Comparison of ENCODE assay signal across 8 cellular contexts in genomic region chr12:24948816-24949722, GRCh38. TPM values are rescaled to one million over a fixed set of nuclear protein-coding genes. Genes with fewer than 3 reads are reported as not detected.
DNase-seq lines count a peak whose midpoint lies in the region; ATAC-seq, FAIRE-seq and TF ChIP-seq lines count a peak whose summit lies in the region.

A gene with protein sequence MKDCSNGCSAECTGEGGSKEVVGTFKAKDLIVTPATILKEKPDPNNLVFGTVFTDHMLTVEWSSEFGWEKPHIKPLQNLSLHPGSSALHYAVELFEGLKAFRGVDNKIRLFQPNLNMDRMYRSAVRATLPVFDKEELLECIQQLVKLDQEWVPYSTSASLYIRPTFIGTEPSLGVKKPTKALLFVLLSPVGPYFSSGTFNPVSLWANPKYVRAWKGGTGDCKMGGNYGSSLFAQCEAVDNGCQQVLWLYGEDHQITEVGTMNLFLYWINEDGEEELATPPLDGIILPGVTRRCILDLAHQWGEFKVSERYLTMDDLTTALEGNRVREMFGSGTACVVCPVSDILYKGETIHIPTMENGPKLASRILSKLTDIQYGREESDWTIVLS (minus strand): TSS chr12:24949101. CDS start chr12:24948932, 169 bp downstream.

- peak within 1 kb of the TSS; percentile 92 for H2BK120ac ChIP-seq in neuronal stem cell (ENCODE audit: low read depth, low read length)

- peak within 1 kb of the TSS; percentile 95 for H3K23ac ChIP-seq in neuronal stem cell (ENCODE audit: low read depth, low read length, poor library complexity)

- peaks cover 3% of the 10 kb centered on the region for H3K79me1 ChIP-seq in neuronal stem cell (ENCODE audit: low read depth, low read length)

- peak within 1 kb of the TSS; percentile 94 for H3K9ac ChIP-seq in neuronal stem cell (ENCODE audit: low read depth, low read length, poor library complexity)

- H3K27ac ChIP-seq in neuronal stem cell (replicated peaks; ENCODE audit: low read length) (peak within 1 kb of the TSS; percentile 91), upper lobe of right lung (peak within 1 kb of the TSS; percentile 45)

- H2BK12ac ChIP-seq in neuronal stem cell (ENCODE audit: low read length), result no peak within 1 kb of the TSS

- H3K4me1 Mint-ChIP-seq in activated T-helper 2 cell treated with anti-CD3 and anti-CD28 coated beads, Interferon-gamma antibody, Interleukin-2, Interleukin-4, amounts not matched to agents 10 μg/mL and 5 μg/mL and 100 μg/mL, durations not matched to agents 14 hours and 24 hours and 36 hours (ENCODE audit: low read depth), result peaks cover 42% of the 10 kb centered on the region

- H3K18ac ChIP-seq in neuronal stem cell (ENCODE audit: low read length), result peak within 1 kb of the TSS; percentile 94

- peaks cover 45% of the 10 kb centered on the region for H3K27me3 Mint-ChIP-seq in activated T-helper 2 cell treated with anti-CD3 and anti-CD28 coated beads, Interferon-gamma antibody, Interleukin-2, Interleukin-4, amounts not matched to agents 10 μg/mL and 5 μg/mL and 100 μg/mL, durations not matched to agents 14 hours and 24 hours and 36 hours (ENCODE audit: low read depth)

- H3K27me3 ChIP-seq in neuronal stem cell (ENCODE audit: control insufficient read depth in 3 of 3, insufficient read depth in 3 of 3, low read depth in 1 of 3, low read length in 3 of 3) (no peaks in the 10 kb centered on the region), upper lobe of right lung (no peaks in the 10 kb centered on the region)

- TF ChIP-seq POLR2A in GM12891 (IDR thresholded peaks at IDR 0.05; ENCODE audit: low read depth, low read length), result peak; percentile 52; the same call in 1 of the 2 replicates

- peaks cover 0 to 14% of the 10 kb centered on the region in 2 donors for H3K36me3 ChIP-seq in neuronal stem cell (replicated peaks in 1 of 2; ENCODE audit: control insufficient read depth in 2 of 2, insufficient read depth in 2 of 2, low read length in 2 of 2)
- no peaks in the 10 kb centered on the region for H3K36me3 ChIP-seq in upper lobe of right lung

- intact Hi-C loops in activated T-helper 2 cell treated with anti-CD3 and anti-CD28 coated beads, Interferon-gamma antibody, Interleukin-2, Interleukin-4, amounts not matched to agents 10 μg/mL and 5 μg/mL and 100 μg/mL, durations not matched to agents 14 hours and 24 hours and 36 hours (cut with micrococcal nuclease), result loop anchor here (1.0 kb wide), 1 partner anchor 30 kb away; no protein-coding TSS in a partner anchor
- intact Hi-C loops in upper lobe of right lung (cut with DNase I), result no loop called here

- H3K9me3 ChIP-seq in neuronal stem cell (replicated peaks in 1 of 2; ENCODE audit: control insufficient read depth in 2 of 2, insufficient read depth in 1 of 2, low read depth in 1 of 2, low read length in 2 of 2), result peaks cover 0 to 2% of the 10 kb centered on the region in 2 donors
- H3K9me3 ChIP-seq in upper lobe of right lung, result no peaks in the 10 kb centered on the region

- DNase-seq in GM12891 (ENCODE audit: insufficient read length, low spot score) (no peak), NCI-H526 (lab: John Stamatoyannopoulos, UW) (peak; percentile 63 to 79), germinal center (ENCODE audit: low spot score) (peak; percentile 71), neuronal stem cell (ENCODE audit: low spot score) (peak; percentile 48), upper lobe of right lung (peak; percentile 91)
- peak; percentile 18 for DNase-seq in activated T-helper 2 cell treated with anti-CD3 and anti-CD28 coated beads, Interferon-gamma antibody, Interleukin-2, Interleukin-4, amounts not matched to agents 10 μg/mL and 5 μg/mL and 100 μg/mL, durations not matched to agents 14 hours and 24 hours and 36 hours (ENCODE audit: low spot score)

- peak within 1 kb of the TSS; percentile 5 for H4K91ac ChIP-seq in neuronal stem cell (ENCODE audit: low read depth, low read length, poor library complexity)

- peak within 1 kb of the TSS; percentile 82 for H3K4me3 Mint-ChIP-seq in activated T-helper 2 cell treated with anti-CD3 and anti-CD28 coated beads, Interferon-gamma antibody, Interleukin-2, Interleukin-4, amounts not matched to agents 10 μg/mL and 5 μg/mL and 100 μg/mL, durations not matched to agents 14 hours and 24 hours and 36 hours (ENCODE audit: low read depth)

- ATAC-seq in HG02642 (IDR thresholded peaks at IDR 0.05; ENCODE audit: poor library complexity, unreplicated experiment), result peak; percentile 58
- ATAC-seq in upper lobe of right lung, result peak; percentile 94
- no peak for ATAC-seq in HG03565 (IDR thresholded peaks at IDR 0.05; ENCODE audit: unreplicated experiment)

- peak within 1 kb of the TSS; percentile 93 for H2BK15ac ChIP-seq in neuronal stem cell (ENCODE audit: low read length)

- peak within 1 kb of the TSS; percentile 65 for H3K4me2 ChIP-seq in neuronal stem cell (ENCODE audit: insufficient read depth, low read length, poor library complexity, severe bottlenecking)

- H2AK5ac ChIP-seq in neuronal stem cell (ENCODE audit: low read depth, low read length), result peak within 1 kb of the TSS; percentile 12

- no peak for TF ChIP-seq CTCF in upper lobe of right lung (IDR thresholded peaks at IDR 0.05)

- peak within 1 kb of the TSS; percentile 98 for H2BK5ac ChIP-seq in neuronal stem cell (ENCODE audit: low read length)

- WGBS in neuronal stem cell (ENCODE audit: extremely low coverage in 2 of 2, insufficient read length in 2 of 2, insufficient replicate concordance in 1 of 2), 2 donors, result no CpG with 5 or more reads among the region's 48 CpGs

- H3K27ac Mint-ChIP-seq in activated T-helper 2 cell treated with anti-CD3 and anti-CD28 coated beads, Interferon-gamma antibody, Interleukin-2, Interleukin-4, amounts not matched to agents 10 μg/mL and 5 μg/mL and 100 μg/mL, durations not matched to agents 14 hours and 24 hours and 36 hours, result peak within 1 kb of the TSS; percentile 72

- H4K8ac ChIP-seq in neuronal stem cell (ENCODE audit: low read depth, low read length), result no peak within 1 kb of the TSS

- H3K9me3 Mint-ChIP-seq in activated T-helper 2 cell treated with anti-CD3 and anti-CD28 coated beads, Interferon-gamma antibody, Interleukin-2, Interleukin-4, amounts not matched to agents 10 μg/mL and 5 μg/mL and 100 μg/mL, durations not matched to agents 14 hours and 24 hours and 36 hours, result no peaks in the 10 kb centered on the region

- FAIRE-seq in GM12891 (lab: Jason Lieb, UNC), result peak; percentile 85

- peak within 1 kb of the TSS; percentile 73 to 93 for H3K4me3 ChIP-seq in neuronal stem cell (ENCODE audit: low read length in 2 of 2)
- peak within 1 kb of the TSS; percentile 69 for H3K4me3 ChIP-seq in upper lobe of right lung

- peak within 1 kb of the TSS; percentile 41 for H3K4ac ChIP-seq in neuronal stem cell (ENCODE audit: low read length)

- H3K14ac ChIP-seq in neuronal stem cell (ENCODE audit: low read length), result peak within 1 kb of the TSS; percentile 25

- H2AFZ ChIP-seq in neuronal stem cell (ENCODE audit: low read length), result peak within 1 kb of the TSS; percentile 87

- no peaks in the 10 kb centered on the region for H3K36me3 Mint-ChIP-seq in activated T-helper 2 cell treated with anti-CD3 and anti-CD28 coated beads, Interferon-gamma antibody, Interleukin-2, Interleukin-4, amounts not matched to agents 10 μg/mL and 5 μg/mL and 100 μg/mL, durations not matched to agents 14 hours and 24 hours and 36 hours (ENCODE audit: low read depth)

- H3K4me1 ChIP-seq in neuronal stem cell (ENCODE audit: control insufficient read depth in 2 of 2, insufficient read depth in 1 of 2, low read depth in 1 of 2, low read length in 2 of 2), result peaks cover 5 to 10% of the 10 kb centered on the region in 2 donors
- peaks cover 7% of the 10 kb centered on the region for H3K4me1 ChIP-seq in upper lobe of right lung

TF ChIP-seq in GM12891, 5 proteins besides CTCF, POLR2A, EP300 and RAD21:
- TF ChIP-seq POU2F2 (IDR thresholded peaks at IDR 0.05; ENCODE audit: low read depth, low read length) (no peak; the same call in 1 of the 2 replicates), POLR2AphosphoS5 (IDR thresholded peaks at IDR 0.05; ENCODE audit: low read depth, low read length) (peak; percentile 79)

RNA-seq across cellular contexts. Expression of the gene that starts here (rescaled TPM):
- 8.1 TPM for polyA plus RNA-seq in GM12891 (2012; ENCODE audit: low read depth, missing spikeins)
- total RNA-seq in activated T-helper 2 cell treated with anti-CD3 and anti-CD28 coated beads, Interferon-gamma antibody, Interleukin-2, Interleukin-4, amounts not matched to agents 10 μg/mL and 5 μg/mL and 100 μg/mL, durations not matched to agents 14 hours and 24 hours and 36 hours, result 12.7 and 12.9 TPM in 2 replicates
- 78.2 TPM for polyA plus RNA-seq in neuronal stem cell (2013, experiment 1 of 2)
- polyA plus RNA-seq in neuronal stem cell (2013, experiment 2 of 2), result 82.5 TPM
- total RNA-seq in upper lobe of right lung, result 82.5 TPM
